39 cellular contexts compared by ENCODE assay signal in the genomic region with DNA sequence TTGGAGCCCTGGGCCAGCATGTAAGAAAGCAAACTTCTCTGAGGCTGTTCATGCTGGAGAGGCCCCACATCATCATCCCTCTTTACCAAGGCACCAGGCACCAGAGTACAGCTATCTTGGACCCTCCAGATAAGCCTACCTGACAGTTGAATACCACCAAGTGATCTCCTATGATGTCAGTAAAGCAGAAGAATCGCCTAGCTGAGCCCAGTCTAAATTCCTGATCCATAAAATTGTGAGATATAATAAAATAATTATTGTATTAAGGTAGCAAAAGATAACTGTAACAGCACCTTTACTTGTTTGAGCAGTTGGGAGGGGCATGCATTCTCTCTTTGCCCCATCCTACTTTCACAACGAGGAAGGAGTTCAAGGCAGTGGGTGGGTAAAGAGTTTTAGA. TPM values are rescaled to one million over a fixed set of nuclear protein-coding genes. Genes with fewer than 3 reads are reported as not detected.
"Had no signal": no experiment of that assay in that cellular context is flagged by ENCODE, and none has a peak within 500 bp of the region (broad histone marks: within the 10 kb centered on the region; RNA-seq: fewer than 3 reads in every experiment).

No MANE protein-coding gene starts in this region.

- H3K4me3 ChIP-seq: MG63 had no signal

- H3K9me3 ChIP-seq: MG63 had no signal

- DNase-seq: Karpas-422, Kasumi-1, MG63, MM.1S, MV-4-11, NCI-H1048, NCI-H1092, NCI-H1092 treated with DMSO at 0.1 percent for 48 hours, NCI-H1105, NCI-H1105 treated with DMSO at 0.1 percent for 48 hours, NCI-H1417, NCI-H1417 treated with DMSO at 0.1 percent for 48 hours, NCI-H1436, NCI-H1436 treated with DMSO at 0.1 percent for 48 hours, NCI-H146, NCI-H1694, NCI-H1694 treated with DMSO at 0.1 percent for 48 hours, NCI-H187, NCI-H187 treated with DMSO at 0.1 percent for 48 hours, NCI-H1930, NCI-H2029, NCI-H2029 treated with DMSO at 0.1 percent for 48 hours, NCI-H2081, NCI-H2081 treated with DMSO at 0.1 percent for 48 hours, NCI-H2107, NCI-H2171, NCI-H2171 treated with DMSO at 0.1 percent for 48 hours, NCI-H2227 treated with DMSO at 0.1 percent for 48 hours, NCI-H226, NCI-H345, NCI-H446, NCI-H446 treated with DMSO at 0.1 percent for 48 hours, NCI-H510A, NCI-H510A treated with DMSO at 0.1 percent for 48 hours, NCI-H524 had no signal

- H3K36me3 ChIP-seq: MG63 had no signal

RNA-seq across cellular contexts. Expression of gene UCP1, which starts 2.9 kb away (rescaled TPM):
- total RNA-seq: LHCN-M2, M059J, MCF 10A, NCI-H460 had no signal
